Comparison of ENCODE assay signal across 15 cellular contexts in genomic region chr5:135642934-135643333, GRCh38.
DNase-seq lines count a peak whose midpoint lies in the region; ATAC-seq and TF ChIP-seq lines count a peak whose summit lies in the region.
"Had no signal": no experiment of that assay in that cellular context is flagged by ENCODE, and none has a peak within 500 bp of the region (broad histone marks: within the 10 kb centered on the region; RNA-seq: fewer than 3 reads in every experiment).

No MANE protein-coding gene starts in this region.

- intact Hi-C loops in left ventricle myocardium inferior (cut with micrococcal nuclease): no loop called here
- intact Hi-C loops in Right ventricle myocardium inferior (cut with DNase I): no loop called here

- no peak overlapping the region for H3K4me3 ChIP-seq in left ventricle myocardium inferior
- H3K4me3 ChIP-seq: HAP-1 had no signal

- H3K4me1 Mint-ChIP-seq in brain (peaks cover 25% of the 10 kb centered on the region), osteocyte (ENCODE audit: unreplicated experiment) (no peaks in the 10 kb centered on the region), type B pancreatic cell (ENCODE audit: unreplicated experiment) (peaks cover 21% of the 10 kb centered on the region), T-helper 17 cell (no peaks in the 10 kb centered on the region)

- ATAC-seq in Right ventricle myocardium inferior: no peak
- ATAC-seq in T-helper 17 cell: no peak
- ATAC-seq: CD8-positive, alpha-beta T cell; HepG2 had no signal

- DNase-seq in left ventricle myocardium inferior (no peak), Right ventricle myocardium inferior (ENCODE audit: missing footprints) (no peak), osteocyte (ENCODE audit: extremely low spot score, unreplicated experiment) (peak; percentile 59), type B pancreatic cell (ENCODE audit: extremely low spot score, unreplicated experiment) (no peak), cerebellum (ENCODE audit: low spot score) (no peak), T-helper 17 cell (no peak)
- DNase-seq: CD8-positive, alpha-beta T cell; COR-L47; DND-41; GDM1 had no signal

- TF ChIP-seq CTCF in left ventricle myocardium inferior (IDR thresholded peaks at IDR 0.05; ENCODE audit: borderline replicate concordance) (no peak), brain (conservative IDR thresholded peaks at IDR 0.05) (no peak), osteocyte (IDR thresholded peaks at IDR 0.05) (no peak), type B pancreatic cell (conservative IDR thresholded peaks at IDR 0.05) (no peak)

- no peaks in the 10 kb centered on the region for H3K36me3 ChIP-seq in left ventricle myocardium inferior
- H3K36me3 ChIP-seq: HAP-1 had no signal

- H3K9me3 ChIP-seq in left ventricle myocardium inferior (replicated peaks) (peaks cover 7% of the 10 kb centered on the region), T-helper 17 cell (ENCODE audit: control insufficient read depth, low read length, poor library complexity, severe bottlenecking) (no peaks in the 10 kb centered on the region)

- H3K27ac ChIP-seq in left ventricle myocardium inferior (replicated peaks): peak overlapping the region; percentile 27
- H3K27ac ChIP-seq: 22Rv1 had no signal

- H3K36me3 Mint-ChIP-seq in brain (no peaks in the 10 kb centered on the region), osteocyte (ENCODE audit: unreplicated experiment) (no peaks in the 10 kb centered on the region), type B pancreatic cell (no peaks in the 10 kb centered on the region), T-helper 17 cell (ENCODE audit: low read depth) (no peaks in the 10 kb centered on the region)
- H3K36me3 Mint-ChIP-seq: CD14-positive monocyte; CD8-positive, alpha-beta T cell had no signal

- peaks cover 10% of the 10 kb centered on the region for H3K27me3 Mint-ChIP-seq in brain
- H3K27me3 Mint-ChIP-seq in osteocyte (ENCODE audit: unreplicated experiment): peaks cover 33% of the 10 kb centered on the region
- H3K27me3 Mint-ChIP-seq in type B pancreatic cell: peaks cover 48% of the 10 kb centered on the region
- peaks cover 13% of the 10 kb centered on the region for H3K27me3 Mint-ChIP-seq in T-helper 17 cell

- H3K4me1 ChIP-seq in left ventricle myocardium inferior: no peaks in the 10 kb centered on the region

- H3K9me3 Mint-ChIP-seq in brain: peaks cover 3 to 11% (median 4%) of the 10 kb centered on the region in 5 experiments
- H3K9me3 Mint-ChIP-seq in osteocyte (ENCODE audit: unreplicated experiment): no peaks in the 10 kb centered on the region
- H3K9me3 Mint-ChIP-seq in type B pancreatic cell: peaks cover 9% of the 10 kb centered on the region
- H3K9me3 Mint-ChIP-seq: CD8-positive, alpha-beta T cell had no signal

- no peak overlapping the region for H3K4me3 Mint-ChIP-seq in brain
- H3K4me3 Mint-ChIP-seq in osteocyte (ENCODE audit: unreplicated experiment): no peak overlapping the region
- peak overlapping the region; percentile 11 for H3K4me3 Mint-ChIP-seq in type B pancreatic cell
- H3K4me3 Mint-ChIP-seq in T-helper 17 cell: no peak overlapping the region
- H3K4me3 Mint-ChIP-seq: CD14-positive monocyte; CD8-positive, alpha-beta T cell had no signal

- peaks cover 11% of the 10 kb centered on the region for H3K27me3 ChIP-seq in left ventricle myocardium inferior (ENCODE audit: low read depth)

- H3K27ac Mint-ChIP-seq in brain: peak overlapping the region in 3 of 5 experiments; percentile 14 to 82 (median 67)
- H3K27ac Mint-ChIP-seq in osteocyte (ENCODE audit: unreplicated experiment): no peak overlapping the region
- H3K27ac Mint-ChIP-seq in type B pancreatic cell: no peak overlapping the region
- H3K27ac Mint-ChIP-seq in T-helper 17 cell: no peak overlapping the region
- H3K27ac Mint-ChIP-seq: CD14-positive monocyte; CD8-positive, alpha-beta T cell had no signal

Comparison
In these comparisons a context has a peak if more than half of its experiments do, and no peak if none do; other contexts are left out.
1. H3K27ac Mint-ChIP-seq: peak in brain (3 of 5); none in osteocyte (single experiment), type B pancreatic cell (single experiment) and T-helper 17 cell (single experiment).